ENCODE assay signal across 9 cellular contexts in the genomic region with DNA sequence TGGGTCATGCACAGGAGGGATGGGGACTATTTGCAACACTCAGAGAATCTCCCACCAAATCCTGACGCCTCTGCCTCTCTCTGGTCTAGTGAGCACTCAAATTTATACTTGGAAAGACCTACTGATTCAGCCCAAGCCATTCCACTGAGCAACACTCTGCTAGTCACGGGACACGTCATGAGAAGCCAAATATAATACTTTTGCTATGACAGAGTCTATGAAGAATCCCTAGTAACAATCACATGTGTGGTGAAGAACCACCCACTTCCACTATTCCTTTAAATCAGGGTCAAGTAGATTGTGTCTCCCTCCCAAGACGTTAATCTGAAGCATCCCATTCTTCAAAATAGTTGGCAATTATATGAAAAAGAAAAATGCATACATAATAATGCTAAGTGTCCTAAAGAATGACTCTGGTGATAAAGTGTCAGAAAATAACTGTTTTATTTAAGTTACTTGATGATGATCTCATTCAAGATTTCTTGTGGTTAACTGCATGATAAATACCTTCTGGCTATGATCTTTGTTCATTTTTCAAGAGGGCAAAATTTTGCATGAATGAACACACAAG. TPM values are rescaled to one million over a fixed set of nuclear protein-coding genes. Genes with fewer than 3 reads are reported as not detected.
DNase-seq lines count a peak whose midpoint lies in the region; ATAC-seq and TF ChIP-seq lines count a peak whose summit lies in the region.
"Had no signal": no experiment of that assay in that cellular context is flagged by ENCODE, and none has a peak within 500 bp of the region (broad histone marks: within the 10 kb centered on the region; RNA-seq: fewer than 3 reads in every experiment).

No MANE protein-coding gene starts in this region.

- H3K4me3 Mint-ChIP-seq in Caco-2 (ENCODE audit: unreplicated experiment): no peak overlapping the region
- H3K4me3 Mint-ChIP-seq: CD14-positive monocyte had no signal

- no peaks in the 10 kb centered on the region for H3K9me3 Mint-ChIP-seq in Caco-2 (ENCODE audit: unreplicated experiment)
- H3K9me3 Mint-ChIP-seq: CD14-positive monocyte had no signal

- peak; percentile 44 for ATAC-seq in GM21381 (IDR thresholded peaks at IDR 0.05; ENCODE audit: unreplicated experiment)
- peak; percentile 87 to 90 for ATAC-seq in left cardiac atrium
- no peak for ATAC-seq in GM18498 (IDR thresholded peaks at IDR 0.05; ENCODE audit: unreplicated experiment)

- peaks cover 16% of the 10 kb centered on the region for H3K4me1 Mint-ChIP-seq in Caco-2 (ENCODE audit: low read depth, unreplicated experiment)
- H3K4me1 Mint-ChIP-seq: CD14-positive monocyte had no signal

- peaks cover 14% of the 10 kb centered on the region for H4K20me1 ChIP-seq in SK-N-SH (ENCODE audit: insufficient read depth)

- H3K27me3 ChIP-seq in SK-N-SH (ENCODE audit: insufficient read depth) (no peaks in the 10 kb centered on the region), Caco-2 (replicated peaks; ENCODE audit: control insufficient read depth, insufficient read depth, low read length) (no peaks in the 10 kb centered on the region)

- intact Hi-C loops in left cardiac atrium (cut with DNase I): no loop called here
- intact Hi-C loops in Caco-2 (cut with micrococcal nuclease; ENCODE audit: unreplicated experiment): loop anchor here (2.0 kb wide), 1 partner anchor 51 kb away; no protein-coding TSS in a partner anchor

- no peaks in the 10 kb centered on the region for H3K9me3 ChIP-seq in SK-N-SH
- H3K9me3 ChIP-seq in Caco-2: no peaks in the 10 kb centered on the region

- TF ChIP-seq CTCF in SK-N-SH (IDR thresholded peaks at IDR 0.05) (no peak), Caco-2 (IDR thresholded peaks at IDR 0.05; ENCODE audit: insufficient read depth in 1 of 2, low read depth in 1 of 2, low read length in 1 of 2, severe bottlenecking in 1 of 2, unreplicated experiment in 1 of 2) (no peak)

- peak overlapping the region; percentile 45 for H3K4me2 ChIP-seq in SK-N-SH

- WGBS in SK-N-SH (ENCODE audit: low lambda C conversion rate): 21% methylated on average over 4 of the region's 4 CpGs

- H3K27ac ChIP-seq in SK-N-SH (ENCODE audit: low read depth in 2 of 2, low read length in 1 of 2): peak overlapping the region; percentile 45 to 92; a peak in 3 of 4 replicates

- no TSS peak for BruUV-seq in Caco-2 (replicated peaks; lab: Mats Ljungman, UMichigan)

- H2AFZ ChIP-seq in SK-N-SH (ENCODE audit: low read depth): no peak overlapping the region

- H3K4me1 ChIP-seq in SK-N-SH (ENCODE audit: control insufficient read depth in 1 of 2, insufficient read depth in 2 of 2, low read depth in 1 of 2, low read length in 1 of 2): peaks cover 19 to 23% of the 10 kb centered on the region in 2 experiments
- H3K4me1 ChIP-seq in Caco-2: peaks cover 29% of the 10 kb centered on the region

- H3K36me3 Mint-ChIP-seq in Caco-2 (ENCODE audit: insufficient read depth, unreplicated experiment): peaks cover 5% of the 10 kb centered on the region

- peak overlapping the region; percentile 60 for H3K9ac ChIP-seq in SK-N-SH

- no peak overlapping the region for H3K27ac Mint-ChIP-seq in Caco-2 (ENCODE audit: unreplicated experiment)
- H3K27ac Mint-ChIP-seq: CD14-positive monocyte had no signal

- no peaks in the 10 kb centered on the region for H3K9me2 ChIP-seq in SK-N-SH

- peaks cover 3 to 7% of the 10 kb centered on the region in 2 experiments for H3K36me3 ChIP-seq in SK-N-SH (replicated peaks in 1 of 2; ENCODE audit: control insufficient read depth in 1 of 2, insufficient read depth in 2 of 2, low read length in 1 of 2)
- H3K36me3 ChIP-seq in Caco-2 (ENCODE audit: control insufficient read depth, insufficient read depth, low read length): no peaks in the 10 kb centered on the region

- CTCF ChIA-PET in SK-N-SH (lab: Yijun Ruan, JAX) (interaction anchor here (0.8 to 3.8 kb wide), 2 partner anchors 19 to 41 kb away, joined by 3 to 20 read pairs; no protein-coding TSS in a partner anchor), Caco-2 (lab: Charles Lee) (no interaction called here)

- TF ChIP-seq RAD21 in SK-N-SH (IDR thresholded peaks at IDR 0.05; ENCODE audit: low read length): no peak

- H3F3A ChIP-seq in SK-N-SH (replicated peaks; ENCODE audit: insufficient read depth): peaks cover 17% of the 10 kb centered on the region

- H3K4me3 ChIP-seq in SK-N-SH (ENCODE audit: low read depth in 2 of 2, low read length in 1 of 2): peak overlapping the region in 1 of 2 experiments; percentile 7; a peak in 1 of 4 replicates
- H3K4me3 ChIP-seq in Caco-2 (ENCODE audit: low read depth, low read length): no peak overlapping the region

- POLR2A ChIA-PET in SK-N-SH (lab: Yijun Ruan, JAX): no interaction called here
- POLR2A ChIA-PET in Caco-2 (lab: Charles Lee): no interaction called here

- peaks cover 75% of the 10 kb centered on the region for H3K79me2 ChIP-seq in SK-N-SH (ENCODE audit: insufficient read depth)

- no peaks in the 10 kb centered on the region for H3K27me3 Mint-ChIP-seq in Caco-2 (ENCODE audit: insufficient read depth, unreplicated experiment)

- TF ChIP-seq EP300 in SK-N-SH (IDR thresholded peaks at IDR 0.05; ENCODE audit: borderline replicate concordance in 1 of 2, low read depth in 1 of 2, low read length in 1 of 2): peak in 1 of 2 experiments; percentile 62; a peak in 1 of 4 replicates

- DNase-seq in 8988T: peak; percentile 15
- DNase-seq in SK-N-SH: no peak
- peak; percentile 23 for DNase-seq in left cardiac atrium
- DNase-seq in NCI-H2029 treated with DMSO at 0.1 percent for 48 hours (lab: John Stamatoyannopoulos, UW): no peak
- no peak for DNase-seq in Caco-2
- DNase-seq in activated effector memory CD4-positive, alpha-beta T cell treated with anti-CD3 and anti-CD28 coated beads, Interleukin-2, amount 50 U/mL, for 16 hours: no peak

TF ChIP-seq in SK-N-SH, 30 proteins besides CTCF, POLR2A, EP300 and RAD21 (continues in another document):
- TF ChIP-seq TCF12 (IDR thresholded peaks at IDR 0.05) (peak; percentile 80), MEF2A (IDR thresholded peaks at IDR 0.05; ENCODE audit: borderline replicate concordance, low read depth) (peak; percentile 84), ZBTB33 (IDR thresholded peaks at IDR 0.05; ENCODE audit: borderline replicate concordance, low read depth) (peak; percentile 22; the same call in 1 of the 2 replicates), FOXJ3 (CRISPR knock-in tag; IDR thresholded peaks at IDR 0.05) (no peak), GATA2 (CRISPR knock-in tag; IDR thresholded peaks at IDR 0.05) (no peak), JUND (IDR thresholded peaks at IDR 0.05) (peak; percentile 83), TEAD4 (IDR thresholded peaks at IDR 0.05; ENCODE audit: borderline replicate concordance, insufficient read depth) (peak; percentile 26; the same call in 1 of the 2 replicates), RXRA (IDR thresholded peaks at IDR 0.05; ENCODE audit: borderline replicate concordance, low read depth) (peak; percentile 33), CHD2 (IDR thresholded peaks at IDR 0.05; ENCODE audit: low read length, partially characterized antibody) (no peak), SIN3A (IDR thresholded peaks at IDR 0.05; ENCODE audit: borderline replicate concordance, low read depth, low read length) (peak; percentile 78; the same call in 1 of the 2 replicates), POLR2AphosphoS5 (IDR thresholded peaks at IDR 0.05; ENCODE audit: low read depth, low read length) (peak; percentile 26; the same call in 1 of the 2 replicates), RCOR1 (IDR thresholded peaks at IDR 0.05; ENCODE audit: low read length) (no peak), FOSL2 (IDR thresholded peaks at IDR 0.05; ENCODE audit: borderline replicate concordance, low read depth) (peak; percentile 90)
- TF ChIP-seq, protein P1, sequence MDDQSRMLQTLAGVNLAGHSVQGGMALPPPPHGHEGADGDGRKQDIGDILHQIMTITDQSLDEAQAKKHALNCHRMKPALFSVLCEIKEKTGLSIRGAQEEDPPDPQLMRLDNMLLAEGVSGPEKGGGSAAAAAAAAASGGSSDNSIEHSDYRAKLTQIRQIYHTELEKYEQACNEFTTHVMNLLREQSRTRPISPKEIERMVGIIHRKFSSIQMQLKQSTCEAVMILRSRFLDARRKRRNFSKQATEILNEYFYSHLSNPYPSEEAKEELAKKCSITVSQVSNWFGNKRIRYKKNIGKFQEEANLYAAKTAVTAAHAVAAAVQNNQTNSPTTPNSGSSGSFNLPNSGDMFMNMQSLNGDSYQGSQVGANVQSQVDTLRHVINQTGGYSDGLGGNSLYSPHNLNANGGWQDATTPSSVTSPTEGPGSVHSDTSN (IDR thresholded peaks at IDR 0.05): peak; percentile 46
- TF ChIP-seq, protein P2, sequence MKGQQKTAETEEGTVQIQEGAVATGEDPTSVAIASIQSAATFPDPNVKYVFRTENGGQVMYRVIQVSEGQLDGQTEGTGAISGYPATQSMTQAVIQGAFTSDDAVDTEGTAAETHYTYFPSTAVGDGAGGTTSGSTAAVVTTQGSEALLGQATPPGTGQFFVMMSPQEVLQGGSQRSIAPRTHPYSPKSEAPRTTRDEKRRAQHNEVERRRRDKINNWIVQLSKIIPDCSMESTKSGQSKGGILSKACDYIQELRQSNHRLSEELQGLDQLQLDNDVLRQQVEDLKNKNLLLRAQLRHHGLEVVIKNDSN (IDR thresholded peaks at IDR 0.05; ENCODE audit: borderline replicate concordance, low read depth): peak; percentile 63; the same call in 1 of the 2 replicates
- TF ChIP-seq, protein P3, sequence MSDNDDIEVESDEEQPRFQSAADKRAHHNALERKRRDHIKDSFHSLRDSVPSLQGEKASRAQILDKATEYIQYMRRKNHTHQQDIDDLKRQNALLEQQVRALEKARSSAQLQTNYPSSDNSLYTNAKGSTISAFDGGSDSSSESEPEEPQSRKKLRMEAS (IDR thresholded peaks at IDR 0.05; ENCODE audit: low read depth): peak; percentile 71; the same call in 1 of the 2 replicates

RNA-seq across cellular contexts. Expression of gene CHCHD3, which starts 28.5 kb away (rescaled TPM):
- polyA plus RNA-seq in SK-N-SH (2012; rRNA removed): 97.1 and 119 TPM in 2 replicates
- 135 and 141 TPM in 2 replicates for polyA plus RNA-seq in SK-N-SH (2012; cell fraction: cytosol; rRNA removed)
- polyA plus RNA-seq in SK-N-SH (2012; cell fraction: nucleus; rRNA removed): 25.0 and 44.7 TPM in 2 replicates
- 100 to 1,000 TPM; 127 to 145 TPM for total RNA-seq in left cardiac atrium
- 97.8 and 102 TPM in 2 replicates for total RNA-seq in Caco-2 (2022)

Comparison
In these comparisons a context has a peak if more than half of its experiments do, and no peak if none do; other contexts are left out.
1. DNase-seq: peak in 8988T (single experiment) and left cardiac atrium (single experiment); none in SK-N-SH (single experiment), NCI-H2029 treated with DMSO at 0.1 percent for 48 hours (single experiment), Caco-2 (0 of 2) and activated effector memory CD4-positive, alpha-beta T cell treated with anti-CD3 and anti-CD28 coated beads, Interleukin-2, amount 50 U/mL, for 16 hours (single experiment).